In genomic region chr6:142732790-142733189, GRCh38 we compare ENCODE assay signal across 22 cellular contexts.
"Had no signal": no experiment of that assay in that cellular context is flagged by ENCODE, and none has a peak within 500 bp of the region (broad histone marks: within the 10 kb centered on the region; RNA-seq: fewer than 3 reads in every experiment).

No MANE protein-coding gene starts in this region.

- H3K4me1 ChIP-seq: neural progenitor cell, parathyroid adenoma, right atrium auricular region had no signal

- H3K27ac ChIP-seq: coronary artery, gastrocnemius medialis, neural progenitor cell, parathyroid adenoma, right atrium auricular region, stomach, thyroid gland, vagina had no signal

- H3K36me3 Mint-ChIP-seq: memory B cell; neural progenitor cell; stimulated activated memory B cell treated with anti-CD40 and anti-IgM and Interleukin-4, amounts not matched to agents 10 μg/mL and 1 μg/mL and 100 μg/mL, for 72 hours had no signal

- H3K36me3 ChIP-seq: gastrocnemius medialis, neural progenitor cell, right atrium auricular region, stomach, thyroid gland, vagina had no signal

- H3K9me3 ChIP-seq: gastrocnemius medialis, right atrium auricular region, stomach, thyroid gland, vagina had no signal

- DNase-seq: dermis blood vessel endothelial cell; effector memory CD4-positive, alpha-beta T cell; erythroblast; gastrocnemius medialis; head of caudate nucleus; naive B cell; stimulated activated CD4-positive, alpha-beta T cell treated with anti-CD3 and anti-CD28 coated beads, Interleukin-4, amount 100 ng/mL, for 4 hours; stomach; thyroid gland; trophoblast cell had no signal

- H3K4me3 Mint-ChIP-seq: memory B cell; naive B cell; nephron; neural progenitor cell; stimulated activated memory B cell treated with anti-CD40 and anti-IgM and Interleukin-4, amounts not matched to agents 10 μg/mL and 1 μg/mL and 100 μg/mL, for 72 hours had no signal

- H3K27me3 ChIP-seq: gastrocnemius medialis, neural progenitor cell, right atrium auricular region, stomach, thyroid gland, vagina had no signal

- ATAC-seq: gastrocnemius medialis; left lobe of liver; sciatic nerve; stimulated activated memory B cell treated with anti-CD40 and anti-IgM and Interleukin-4, amounts not matched to agents 10 μg/mL and 1 μg/mL and 100 μg/mL, for 72 hours had no signal

- H3K27me3 Mint-ChIP-seq: progenitor cell of endocrine pancreas; stimulated activated memory B cell treated with anti-CD40 and anti-IgM and Interleukin-4, amounts not matched to agents 10 μg/mL and 1 μg/mL and 100 μg/mL, for 72 hours had no signal

- H3K4me3 ChIP-seq: coronary artery, gastrocnemius medialis, lung, neural progenitor cell, right atrium auricular region, stomach, thyroid gland, vagina had no signal

- H3K27ac Mint-ChIP-seq: memory B cell; nephron; neural progenitor cell; stimulated activated memory B cell treated with anti-CD40 and anti-IgM and Interleukin-4, amounts not matched to agents 10 μg/mL and 1 μg/mL and 100 μg/mL, for 72 hours had no signal

- H3K9me3 Mint-ChIP-seq: nephron, neural progenitor cell had no signal
